In genomic region chr5:180495292-180495691, GRCh38 we compare ENCODE assay signal across 8 cellular contexts. TPM values are rescaled to one million over a fixed set of nuclear protein-coding genes. Genes with fewer than 3 reads are reported as not detected.
DNase-seq lines count a peak whose midpoint lies in the region; ATAC-seq, FAIRE-seq and TF ChIP-seq lines count a peak whose summit lies in the region.

No MANE protein-coding gene starts in this region.

- FAIRE-seq in pancreas (lab: Jason Lieb, UNC), result no peak

- H3K9ac ChIP-seq in ES-I3 (ENCODE audit: low read depth, low read length), result peak overlapping the region; percentile 92

- H4K20me1 ChIP-seq in PC-9 (ENCODE audit: insufficient read depth), result peaks cover 35% of the 10 kb centered on the region

- 4 to 5% methylated on average over 7 of the region's 7 CpGs for WGBS in pancreas, 2 donors

- no TSS peak for BruUV-seq in PC-9 (replicated peaks; lab: Mats Ljungman, UMichigan)

- H3K4me3 ChIP-seq in PC-9 (peak overlapping the region; percentile 86), pancreas (peak overlapping the region; percentile 82 to 99 (median 99))

- H3K4me1 ChIP-seq in ES-I3 (ENCODE audit: insufficient read depth, low read length) (peaks cover 6% of the 10 kb centered on the region; the same call in 1 of the 2 replicates), PC-9 (replicated peaks; ENCODE audit: insufficient read depth) (peaks cover 21% of the 10 kb centered on the region), pancreas (peaks cover 0 to 12% (median 10%) of the 10 kb centered on the region in 3 donors)

- no peak for TF ChIP-seq POLR2A in erythroblast (IDR thresholded peaks at IDR 0.05; ENCODE audit: low read length)

- peaks cover 60% of the 10 kb centered on the region for H3K79me2 ChIP-seq in PC-9 (ENCODE audit: low read depth)

- H2AFZ ChIP-seq in PC-9, result peak overlapping the region; percentile 95; the same call in 1 of the 2 replicates

- no peaks in the 10 kb centered on the region for H3K9me2 ChIP-seq in PC-9 (ENCODE audit: insufficient read depth)

- H3K4me2 ChIP-seq in PC-9, result peak overlapping the region; percentile 98

- ATAC-seq in pancreas, result no peak
- no peak for ATAC-seq in HG03520 (IDR thresholded peaks at IDR 0.05; ENCODE audit: unreplicated experiment)
- ATAC-seq in left colon, result no peak

- DNase-seq in PC-9, result no peak
- peak; percentile 33 to 60 for DNase-seq in erythroblast (lab: John Stamatoyannopoulos, UW)
- DNase-seq in pancreas, result no peak
- DNase-seq in left colon, result no peak
- DNase-seq in stimulated activated CD4-positive, alpha-beta T cell treated with anti-CD3 and anti-CD28 coated beads, Interleukin-2, amount 100 ng/mL, for 24 hours, result no peak
- DNase-seq in NCI-H2171 (lab: John Stamatoyannopoulos, UW), result no peak

- intact Hi-C loops in PC-9 (cut with micrococcal nuclease; ENCODE audit: unreplicated experiment), result loop anchor here (1.0 kb wide), 1 partner anchor 41 kb away; no protein-coding TSS in a partner anchor
- intact Hi-C loops in pancreas (cut with DNase I), result no loop called here
- intact Hi-C loops in left colon (cut with DNase I, micrococcal nuclease), result no loop called here

- no peaks in the 10 kb centered on the region; the same call in none of the 2 replicates for H3F3A ChIP-seq in PC-9 (ENCODE audit: insufficient read depth, low read depth)

- TF ChIP-seq CTCF in PC-9 (conservative IDR thresholded peaks at IDR 0.05), result no peak
- TF ChIP-seq CTCF in pancreas (IDR thresholded peaks at IDR 0.05), result no peak

- CTCF ChIA-PET in PC-9 (lab: Charles Lee), result no interaction called here

- H3K9me3 ChIP-seq in ES-I3 (ENCODE audit: control insufficient read depth, insufficient read depth, low read length) (no peaks in the 10 kb centered on the region), PC-9 (ENCODE audit: insufficient read depth, low read depth) (no peaks in the 10 kb centered on the region), pancreas (no peaks in the 10 kb centered on the region)

- POLR2A ChIA-PET in PC-9 (lab: Charles Lee; ENCODE audit: unreplicated experiment), result interaction anchor here (0.6 kb wide), 1 partner anchor 30 kb away, joined by 3 read pairs; no protein-coding TSS in a partner anchor

- no peak overlapping the region for H3K27ac ChIP-seq in PC-9
- H3K27ac ChIP-seq in pancreas, result peak overlapping the region in 2 of 4 donors; percentile 89

- H3K36me3 ChIP-seq in ES-I3 (ENCODE audit: insufficient read depth, low read length), result peaks cover 7% of the 10 kb centered on the region; the same call in 1 of the 2 replicates
- H3K36me3 ChIP-seq in PC-9 (ENCODE audit: low read depth), result no peaks in the 10 kb centered on the region; the same call in 1 of the 2 replicates
- no peaks in the 10 kb centered on the region for H3K36me3 ChIP-seq in pancreas

- no peaks in the 10 kb centered on the region for H3K27me3 ChIP-seq in PC-9 (ENCODE audit: insufficient read depth, low read depth)
- H3K27me3 ChIP-seq in pancreas, result no peaks in the 10 kb centered on the region

RNA-seq across cellular contexts. Expression of gene CNOT6, which starts 1.1 kb away (rescaled TPM):
- total RNA-seq in PC-9 (2021), result 43.8 and 48.8 TPM in 2 replicates
- total RNA-seq in pancreas, result 10 to 100 TPM in 1 of 6 donors, 1 to 10 TPM in 5; 3.8 to 14.1 (median 6.4) TPM
- 1 to 10 TPM; 4.3 to 6.1 TPM for polyA plus RNA-seq in pancreas
- total RNA-seq in left colon, result 10 to 100 TPM; 24.8 to 25.2 TPM

Comparison
In these comparisons a context has a peak if more than half of its experiments do, and no peak if none do; other contexts are left out.
1. DNase-seq: peak in erythroblast (2 of 2); none in PC-9 (0 of 2), pancreas (0 of 6), left colon (0 of 2), stimulated activated CD4-positive, alpha-beta T cell treated with anti-CD3 and anti-CD28 coated beads, Interleukin-2, amount 100 ng/mL, for 24 hours (0 of 2) and NCI-H2171 (single experiment).